In the genomic region with DNA sequence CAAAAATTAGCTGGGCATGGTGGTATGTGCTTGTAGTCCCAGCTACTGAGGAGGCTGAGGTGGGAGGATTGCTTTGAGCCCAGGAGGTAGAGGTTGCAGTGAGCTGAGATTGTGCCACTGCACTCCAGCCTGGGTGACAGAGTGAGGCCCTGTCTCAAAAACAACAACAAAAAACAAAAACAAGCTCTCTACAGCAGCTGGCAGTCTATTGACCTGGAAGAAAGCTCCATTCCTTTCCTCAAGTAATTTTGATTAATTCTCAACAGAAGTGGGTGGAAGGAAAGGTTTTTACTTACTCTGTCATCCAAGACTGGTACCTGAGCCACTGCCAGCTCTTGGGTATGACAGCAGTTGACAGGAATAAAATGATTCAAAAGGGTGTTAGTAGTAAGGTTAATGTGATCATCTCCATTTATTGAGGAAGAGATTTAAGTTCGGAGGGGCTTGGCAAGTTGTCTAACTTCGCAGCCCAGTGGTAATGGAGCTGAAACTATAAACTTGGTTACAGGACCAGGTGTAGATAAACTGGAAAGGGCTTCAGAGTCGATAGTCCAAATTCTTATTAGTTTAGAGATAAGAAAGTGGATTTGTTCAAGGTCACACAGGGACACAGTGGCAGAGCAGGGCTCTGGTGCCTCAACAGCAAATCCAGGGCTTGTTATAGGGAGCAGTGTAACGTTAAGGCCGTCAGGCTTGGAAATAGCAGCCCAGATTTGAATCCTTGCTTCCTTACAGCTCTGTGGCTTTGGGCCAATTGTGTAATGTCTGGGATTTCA, we compare ENCODE assay signal across 1 cellular context.
TF ChIP-seq lines count a peak whose summit lies in the region.

No MANE protein-coding gene starts in this region.

TF ChIP-seq in HepG2, 621 proteins besides CTCF, POLR2A, EP300 and RAD21 (continued from another document and continues in another):
- TF ChIP-seq ZBTB8A (CRISPR knock-in tag; IDR thresholded peaks at IDR 0.05; ENCODE audit: borderline replicate concordance, low read depth) = no peak
- TF ChIP-seq ZNF335 (CRISPR knock-in tag; IDR thresholded peaks at IDR 0.05) = no peak
- TF ChIP-seq, protein P1, sequence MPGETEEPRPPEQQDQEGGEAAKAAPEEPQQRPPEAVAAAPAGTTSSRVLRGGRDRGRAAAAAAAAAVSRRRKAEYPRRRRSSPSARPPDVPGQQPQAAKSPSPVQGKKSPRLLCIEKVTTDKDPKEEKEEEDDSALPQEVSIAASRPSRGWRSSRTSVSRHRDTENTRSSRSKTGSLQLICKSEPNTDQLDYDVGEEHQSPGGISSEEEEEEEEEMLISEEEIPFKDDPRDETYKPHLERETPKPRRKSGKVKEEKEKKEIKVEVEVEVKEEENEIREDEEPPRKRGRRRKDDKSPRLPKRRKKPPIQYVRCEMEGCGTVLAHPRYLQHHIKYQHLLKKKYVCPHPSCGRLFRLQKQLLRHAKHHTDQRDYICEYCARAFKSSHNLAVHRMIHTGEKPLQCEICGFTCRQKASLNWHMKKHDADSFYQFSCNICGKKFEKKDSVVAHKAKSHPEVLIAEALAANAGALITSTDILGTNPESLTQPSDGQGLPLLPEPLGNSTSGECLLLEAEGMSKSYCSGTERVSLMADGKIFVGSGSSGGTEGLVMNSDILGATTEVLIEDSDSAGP (CRISPR knock-in tag; IDR thresholded peaks at IDR 0.05; ENCODE audit: borderline replicate concordance) = no peak
- TF ChIP-seq, protein P2, sequence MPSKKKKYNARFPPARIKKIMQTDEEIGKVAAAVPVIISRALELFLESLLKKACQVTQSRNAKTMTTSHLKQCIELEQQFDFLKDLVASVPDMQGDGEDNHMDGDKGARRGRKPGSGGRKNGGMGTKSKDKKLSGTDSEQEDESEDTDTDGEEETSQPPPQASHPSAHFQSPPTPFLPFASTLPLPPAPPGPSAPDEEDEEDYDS (CRISPR knock-in tag; IDR thresholded peaks at IDR 0.05) = no peak; the same call in 1 of the 2 replicates
- TF ChIP-seq TBL1XR1 (IDR thresholded peaks at IDR 0.05; ENCODE audit: borderline replicate concordance, low read length, partially characterized antibody) = no peak
- TF ChIP-seq, protein P3, sequence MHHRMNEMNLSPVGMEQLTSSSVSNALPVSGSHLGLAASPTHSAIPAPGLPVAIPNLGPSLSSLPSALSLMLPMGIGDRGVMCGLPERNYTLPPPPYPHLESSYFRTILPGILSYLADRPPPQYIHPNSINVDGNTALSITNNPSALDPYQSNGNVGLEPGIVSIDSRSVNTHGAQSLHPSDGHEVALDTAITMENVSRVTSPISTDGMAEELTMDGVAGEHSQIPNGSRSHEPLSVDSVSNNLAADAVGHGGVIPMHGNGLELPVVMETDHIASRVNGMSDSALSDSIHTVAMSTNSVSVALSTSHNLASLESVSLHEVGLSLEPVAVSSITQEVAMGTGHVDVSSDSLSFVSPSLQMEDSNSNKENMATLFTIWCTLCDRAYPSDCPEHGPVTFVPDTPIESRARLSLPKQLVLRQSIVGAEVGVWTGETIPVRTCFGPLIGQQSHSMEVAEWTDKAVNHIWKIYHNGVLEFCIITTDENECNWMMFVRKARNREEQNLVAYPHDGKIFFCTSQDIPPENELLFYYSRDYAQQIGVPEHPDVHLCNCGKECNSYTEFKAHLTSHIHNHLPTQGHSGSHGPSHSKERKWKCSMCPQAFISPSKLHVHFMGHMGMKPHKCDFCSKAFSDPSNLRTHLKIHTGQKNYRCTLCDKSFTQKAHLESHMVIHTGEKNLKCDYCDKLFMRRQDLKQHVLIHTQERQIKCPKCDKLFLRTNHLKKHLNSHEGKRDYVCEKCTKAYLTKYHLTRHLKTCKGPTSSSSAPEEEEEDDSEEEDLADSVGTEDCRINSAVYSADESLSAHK (CRISPR knock-in tag; IDR thresholded peaks at IDR 0.05; ENCODE audit: borderline replicate concordance) = no peak
- TF ChIP-seq CBX1 (IDR thresholded peaks at IDR 0.05; ENCODE audit: low read depth) = no peak
- no peak for TF ChIP-seq ZNF343 (CRISPR knock-in tag; IDR thresholded peaks at IDR 0.05)
- no peak for TF ChIP-seq ZNF883 (CRISPR knock-in tag; IDR thresholded peaks at IDR 0.05; ENCODE audit: not compliant biosample characterization)
- no peak for TF ChIP-seq ZNF10 (CRISPR knock-in tag; IDR thresholded peaks at IDR 0.05; ENCODE audit: borderline replicate concordance, low read depth)
- TF ChIP-seq ZNF333 (CRISPR knock-in tag; IDR thresholded peaks at IDR 0.05; ENCODE audit: borderline replicate concordance) = no peak; the same call in 1 of the 2 replicates
- TF ChIP-seq GPN1 (CRISPR knock-in tag; IDR thresholded peaks at IDR 0.05; ENCODE audit: borderline replicate concordance) = no peak
- no peak for TF ChIP-seq FOXC1 (CRISPR knock-in tag; IDR thresholded peaks at IDR 0.05; ENCODE audit: borderline replicate concordance)
- TF ChIP-seq, protein P4, sequence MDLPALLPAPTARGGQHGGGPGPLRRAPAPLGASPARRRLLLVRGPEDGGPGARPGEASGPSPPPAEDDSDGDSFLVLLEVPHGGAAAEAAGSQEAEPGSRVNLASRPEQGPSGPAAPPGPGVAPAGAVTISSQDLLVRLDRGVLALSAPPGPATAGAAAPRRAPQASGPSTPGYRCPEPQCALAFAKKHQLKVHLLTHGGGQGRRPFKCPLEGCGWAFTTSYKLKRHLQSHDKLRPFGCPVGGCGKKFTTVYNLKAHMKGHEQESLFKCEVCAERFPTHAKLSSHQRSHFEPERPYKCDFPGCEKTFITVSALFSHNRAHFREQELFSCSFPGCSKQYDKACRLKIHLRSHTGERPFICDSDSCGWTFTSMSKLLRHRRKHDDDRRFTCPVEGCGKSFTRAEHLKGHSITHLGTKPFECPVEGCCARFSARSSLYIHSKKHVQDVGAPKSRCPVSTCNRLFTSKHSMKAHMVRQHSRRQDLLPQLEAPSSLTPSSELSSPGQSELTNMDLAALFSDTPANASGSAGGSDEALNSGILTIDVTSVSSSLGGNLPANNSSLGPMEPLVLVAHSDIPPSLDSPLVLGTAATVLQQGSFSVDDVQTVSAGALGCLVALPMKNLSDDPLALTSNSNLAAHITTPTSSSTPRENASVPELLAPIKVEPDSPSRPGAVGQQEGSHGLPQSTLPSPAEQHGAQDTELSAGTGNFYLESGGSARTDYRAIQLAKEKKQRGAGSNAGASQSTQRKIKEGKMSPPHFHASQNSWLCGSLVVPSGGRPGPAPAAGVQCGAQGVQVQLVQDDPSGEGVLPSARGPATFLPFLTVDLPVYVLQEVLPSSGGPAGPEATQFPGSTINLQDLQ (CRISPR knock-in tag; IDR thresholded peaks at IDR 0.05) = no peak
- TF ChIP-seq ZFYVE20 (CRISPR knock-in tag; IDR thresholded peaks at IDR 0.05; ENCODE audit: borderline replicate concordance, low read depth) = no peak
- TF ChIP-seq, protein P5, sequence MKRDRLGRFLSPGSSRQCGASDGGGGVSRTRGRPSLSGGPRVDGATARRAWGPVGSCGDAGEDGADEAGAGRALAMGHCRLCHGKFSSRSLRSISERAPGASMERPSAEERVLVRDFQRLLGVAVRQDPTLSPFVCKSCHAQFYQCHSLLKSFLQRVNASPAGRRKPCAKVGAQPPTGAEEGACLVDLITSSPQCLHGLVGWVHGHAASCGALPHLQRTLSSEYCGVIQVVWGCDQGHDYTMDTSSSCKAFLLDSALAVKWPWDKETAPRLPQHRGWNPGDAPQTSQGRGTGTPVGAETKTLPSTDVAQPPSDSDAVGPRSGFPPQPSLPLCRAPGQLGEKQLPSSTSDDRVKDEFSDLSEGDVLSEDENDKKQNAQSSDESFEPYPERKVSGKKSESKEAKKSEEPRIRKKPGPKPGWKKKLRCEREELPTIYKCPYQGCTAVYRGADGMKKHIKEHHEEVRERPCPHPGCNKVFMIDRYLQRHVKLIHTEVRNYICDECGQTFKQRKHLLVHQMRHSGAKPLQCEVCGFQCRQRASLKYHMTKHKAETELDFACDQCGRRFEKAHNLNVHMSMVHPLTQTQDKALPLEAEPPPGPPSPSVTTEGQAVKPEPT (CRISPR knock-in tag; IDR thresholded peaks at IDR 0.05; ENCODE audit: low read depth) = no peak
- TF ChIP-seq, protein P6, sequence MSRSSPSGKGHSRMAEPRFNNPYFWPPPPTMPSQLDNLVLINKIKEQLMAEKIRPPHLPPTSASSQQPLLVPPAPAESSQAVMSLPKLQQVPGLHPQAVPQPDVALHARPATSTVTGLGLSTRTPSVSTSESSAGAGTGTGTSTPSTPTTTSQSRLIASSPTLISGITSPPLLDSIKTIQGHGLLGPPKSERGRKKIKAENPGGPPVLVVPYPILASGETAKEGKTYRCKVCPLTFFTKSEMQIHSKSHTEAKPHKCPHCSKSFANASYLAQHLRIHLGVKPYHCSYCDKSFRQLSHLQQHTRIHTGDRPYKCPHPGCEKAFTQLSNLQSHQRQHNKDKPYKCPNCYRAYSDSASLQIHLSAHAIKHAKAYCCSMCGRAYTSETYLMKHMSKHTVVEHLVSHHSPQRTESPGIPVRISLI (CRISPR knock-in tag; IDR thresholded peaks at IDR 0.05; ENCODE audit: borderline replicate concordance) = 0 out of 2 replicates have a peak, but pooled peaks have one; percentile 48
- no peak for TF ChIP-seq HES4 (CRISPR knock-in tag; IDR thresholded peaks at IDR 0.05; ENCODE audit: borderline replicate concordance)
- TF ChIP-seq TEAD3 (CRISPR knock-in tag; optimal IDR thresholded peaks at IDR 0.05; ENCODE audit: borderline replicate concordance) = peak; percentile 25
- TF ChIP-seq ZNF225 (CRISPR knock-in tag; IDR thresholded peaks at IDR 0.05) = no peak
- TF ChIP-seq, protein P7, sequence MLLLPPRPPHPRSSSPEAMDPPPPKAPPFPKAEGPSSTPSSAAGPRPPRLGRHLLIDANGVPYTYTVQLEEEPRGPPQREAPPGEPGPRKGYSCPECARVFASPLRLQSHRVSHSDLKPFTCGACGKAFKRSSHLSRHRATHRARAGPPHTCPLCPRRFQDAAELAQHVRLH (CRISPR knock-in tag; IDR thresholded peaks at IDR 0.05; ENCODE audit: borderline replicate concordance, low read depth) = no peak
- TF ChIP-seq ZNF577 (CRISPR knock-in tag; IDR thresholded peaks at IDR 0.05; ENCODE audit: borderline replicate concordance, low read depth) = no peak
- TF ChIP-seq, protein P8, sequence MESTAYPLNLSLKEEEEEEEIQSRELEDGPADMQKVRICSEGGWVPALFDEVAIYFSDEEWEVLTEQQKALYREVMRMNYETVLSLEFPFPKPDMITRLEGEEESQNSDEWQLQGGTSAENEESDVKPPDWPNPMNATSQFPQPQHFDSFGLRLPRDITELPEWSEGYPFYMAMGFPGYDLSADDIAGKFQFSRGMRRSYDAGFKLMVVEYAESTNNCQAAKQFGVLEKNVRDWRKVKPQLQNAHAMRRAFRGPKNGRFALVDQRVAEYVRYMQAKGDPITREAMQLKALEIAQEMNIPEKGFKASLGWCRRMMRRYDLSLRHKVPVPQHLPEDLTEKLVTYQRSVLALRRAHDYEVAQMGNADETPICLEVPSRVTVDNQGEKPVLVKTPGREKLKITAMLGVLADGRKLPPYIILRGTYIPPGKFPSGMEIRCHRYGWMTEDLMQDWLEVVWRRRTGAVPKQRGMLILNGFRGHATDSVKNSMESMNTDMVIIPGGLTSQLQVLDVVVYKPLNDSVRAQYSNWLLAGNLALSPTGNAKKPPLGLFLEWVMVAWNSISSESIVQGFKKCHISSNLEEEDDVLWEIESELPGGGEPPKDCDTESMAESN (CRISPR knock-in tag; conservative IDR thresholded peaks at IDR 0.05) = 0 out of 2 replicates have a peak, but pooled peaks have one; percentile 22
- no peak; the same call in 1 of the 2 replicates for TF ChIP-seq ZNF652 (CRISPR knock-in tag; IDR thresholded peaks at IDR 0.05; ENCODE audit: borderline replicate concordance, low read depth)
- no peak for TF ChIP-seq JUNB (CRISPR knock-in tag; IDR thresholded peaks at IDR 0.05; ENCODE audit: borderline replicate concordance)
- peak; percentile 24; the same call in 1 of the 2 replicates for TF ChIP-seq HMG20A (CRISPR knock-in tag; IDR thresholded peaks at IDR 0.05; ENCODE audit: borderline replicate concordance)
- TF ChIP-seq SCMH1 (CRISPR knock-in tag; IDR thresholded peaks at IDR 0.05; ENCODE audit: borderline replicate concordance) = no peak
- TF ChIP-seq, protein P9, sequence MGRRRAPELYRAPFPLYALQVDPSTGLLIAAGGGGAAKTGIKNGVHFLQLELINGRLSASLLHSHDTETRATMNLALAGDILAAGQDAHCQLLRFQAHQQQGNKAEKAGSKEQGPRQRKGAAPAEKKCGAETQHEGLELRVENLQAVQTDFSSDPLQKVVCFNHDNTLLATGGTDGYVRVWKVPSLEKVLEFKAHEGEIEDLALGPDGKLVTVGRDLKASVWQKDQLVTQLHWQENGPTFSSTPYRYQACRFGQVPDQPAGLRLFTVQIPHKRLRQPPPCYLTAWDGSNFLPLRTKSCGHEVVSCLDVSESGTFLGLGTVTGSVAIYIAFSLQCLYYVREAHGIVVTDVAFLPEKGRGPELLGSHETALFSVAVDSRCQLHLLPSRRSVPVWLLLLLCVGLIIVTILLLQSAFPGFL (CRISPR knock-in tag; IDR thresholded peaks at IDR 0.05) = no peak
- no peak for TF ChIP-seq TCF7 (IDR thresholded peaks at IDR 0.05; ENCODE audit: low read depth)
- peak; percentile 90 for TF ChIP-seq HNF4A (CRISPR knock-in tag; IDR thresholded peaks at IDR 0.05)
- TF ChIP-seq ZNF777 (CRISPR knock-in tag; IDR thresholded peaks at IDR 0.05) = peak; percentile 40; the same call in 1 of the 2 replicates
- TF ChIP-seq, protein P10, sequence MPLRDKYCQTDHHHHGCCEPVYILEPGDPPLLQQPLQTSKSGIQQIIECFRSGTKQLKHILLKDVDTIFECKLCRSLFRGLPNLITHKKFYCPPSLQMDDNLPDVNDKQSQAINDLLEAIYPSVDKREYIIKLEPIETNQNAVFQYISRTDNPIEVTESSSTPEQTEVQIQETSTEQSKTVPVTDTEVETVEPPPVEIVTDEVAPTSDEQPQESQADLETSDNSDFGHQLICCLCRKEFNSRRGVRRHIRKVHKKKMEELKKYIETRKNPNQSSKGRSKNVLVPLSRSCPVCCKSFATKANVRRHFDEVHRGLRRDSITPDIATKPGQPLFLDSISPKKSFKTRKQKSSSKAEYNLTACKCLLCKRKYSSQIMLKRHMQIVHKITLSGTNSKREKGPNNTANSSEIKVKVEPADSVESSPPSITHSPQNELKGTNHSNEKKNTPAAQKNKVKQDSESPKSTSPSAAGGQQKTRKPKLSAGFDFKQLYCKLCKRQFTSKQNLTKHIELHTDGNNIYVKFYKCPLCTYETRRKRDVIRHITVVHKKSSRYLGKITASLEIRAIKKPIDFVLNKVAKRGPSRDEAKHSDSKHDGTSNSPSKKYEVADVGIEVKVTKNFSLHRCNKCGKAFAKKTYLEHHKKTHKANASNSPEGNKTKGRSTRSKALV (CRISPR knock-in tag; IDR thresholded peaks at IDR 0.05) = 0 out of 2 replicates have a peak, but pooled peaks have one; percentile 54
- TF ChIP-seq THYN1 (CRISPR knock-in tag; IDR thresholded peaks at IDR 0.05; ENCODE audit: borderline replicate concordance, low read depth) = no peak
- no peak for TF ChIP-seq PHF8 (CRISPR knock-in tag; IDR thresholded peaks at IDR 0.05)
- TF ChIP-seq NFE2L2 (IDR thresholded peaks at IDR 0.05; ENCODE audit: low read length) = no peak
- TF ChIP-seq ZNF724P (CRISPR knock-in tag; IDR thresholded peaks at IDR 0.05; ENCODE audit: borderline replicate concordance) = no peak
- TF ChIP-seq, protein P11, sequence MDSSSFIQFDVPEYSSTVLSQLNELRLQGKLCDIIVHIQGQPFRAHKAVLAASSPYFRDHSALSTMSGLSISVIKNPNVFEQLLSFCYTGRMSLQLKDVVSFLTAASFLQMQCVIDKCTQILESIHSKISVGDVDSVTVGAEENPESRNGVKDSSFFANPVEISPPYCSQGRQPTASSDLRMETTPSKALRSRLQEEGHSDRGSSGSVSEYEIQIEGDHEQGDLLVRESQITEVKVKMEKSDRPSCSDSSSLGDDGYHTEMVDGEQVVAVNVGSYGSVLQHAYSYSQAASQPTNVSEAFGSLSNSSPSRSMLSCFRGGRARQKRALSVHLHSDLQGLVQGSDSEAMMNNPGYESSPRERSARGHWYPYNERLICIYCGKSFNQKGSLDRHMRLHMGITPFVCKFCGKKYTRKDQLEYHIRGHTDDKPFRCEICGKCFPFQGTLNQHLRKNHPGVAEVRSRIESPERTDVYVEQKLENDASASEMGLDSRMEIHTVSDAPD (CRISPR knock-in tag; IDR thresholded peaks at IDR 0.05) = peak; percentile 64; the same call in 1 of the 2 replicates
- no peak for TF ChIP-seq ZNF446 (CRISPR knock-in tag; IDR thresholded peaks at IDR 0.05)
